ENCODE assay signal across 1 cellular context in the genomic region with DNA sequence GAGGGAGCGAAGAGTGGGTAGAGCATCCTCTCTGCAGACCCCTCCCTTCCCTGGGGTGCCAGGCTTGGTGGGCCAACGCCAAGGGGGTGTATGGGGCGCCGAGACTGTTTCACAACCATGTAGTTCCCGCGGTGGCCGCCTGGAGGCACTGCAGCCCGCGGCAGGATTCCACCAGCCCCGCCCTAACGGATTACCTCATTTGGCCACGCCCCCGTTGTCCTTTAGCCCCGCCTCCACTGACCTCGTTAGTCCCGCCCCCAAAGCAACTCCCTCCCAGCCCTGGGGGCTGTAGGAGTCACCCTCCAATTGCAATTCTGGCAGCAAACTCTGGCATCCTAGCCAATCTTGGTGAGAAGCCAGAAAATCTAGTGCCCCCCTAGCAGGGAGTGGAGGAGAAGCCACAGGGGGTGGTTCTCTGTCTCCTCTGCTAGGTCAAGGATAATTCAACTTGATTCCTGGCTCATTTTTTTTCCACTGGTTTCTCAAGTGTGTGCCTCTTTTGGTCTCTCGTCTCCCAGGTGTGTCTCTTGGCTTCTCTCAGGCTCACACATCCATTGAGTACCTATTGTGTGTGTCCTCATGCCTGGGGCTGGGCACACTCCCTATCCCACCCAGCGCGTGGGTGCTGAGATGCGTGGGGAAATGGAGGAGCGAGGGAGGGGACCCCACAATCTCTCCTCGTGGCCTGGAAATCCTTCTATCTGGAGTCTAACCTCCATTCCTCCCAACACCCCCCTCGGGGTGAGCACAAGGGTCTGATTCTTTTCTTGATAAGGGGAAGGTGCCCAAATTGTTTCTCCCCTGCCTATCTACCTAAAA.
TF ChIP-seq lines count a peak whose summit lies in the region.

No MANE protein-coding gene starts in this region.

TF ChIP-seq in IMR-90, 13 proteins besides CTCF, POLR2A, EP300 and RAD21 (continued from another document):
- TF ChIP-seq, protein P1, sequence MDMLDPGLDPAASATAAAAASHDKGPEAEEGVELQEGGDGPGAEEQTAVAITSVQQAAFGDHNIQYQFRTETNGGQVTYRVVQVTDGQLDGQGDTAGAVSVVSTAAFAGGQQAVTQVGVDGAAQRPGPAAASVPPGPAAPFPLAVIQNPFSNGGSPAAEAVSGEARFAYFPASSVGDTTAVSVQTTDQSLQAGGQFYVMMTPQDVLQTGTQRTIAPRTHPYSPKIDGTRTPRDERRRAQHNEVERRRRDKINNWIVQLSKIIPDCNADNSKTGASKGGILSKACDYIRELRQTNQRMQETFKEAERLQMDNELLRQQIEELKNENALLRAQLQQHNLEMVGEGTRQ (IDR thresholded peaks at IDR 0.05; ENCODE audit: low read depth, low read length), result no peak
